ENCODE assay signal across 2 cellular contexts in the genomic region with DNA sequence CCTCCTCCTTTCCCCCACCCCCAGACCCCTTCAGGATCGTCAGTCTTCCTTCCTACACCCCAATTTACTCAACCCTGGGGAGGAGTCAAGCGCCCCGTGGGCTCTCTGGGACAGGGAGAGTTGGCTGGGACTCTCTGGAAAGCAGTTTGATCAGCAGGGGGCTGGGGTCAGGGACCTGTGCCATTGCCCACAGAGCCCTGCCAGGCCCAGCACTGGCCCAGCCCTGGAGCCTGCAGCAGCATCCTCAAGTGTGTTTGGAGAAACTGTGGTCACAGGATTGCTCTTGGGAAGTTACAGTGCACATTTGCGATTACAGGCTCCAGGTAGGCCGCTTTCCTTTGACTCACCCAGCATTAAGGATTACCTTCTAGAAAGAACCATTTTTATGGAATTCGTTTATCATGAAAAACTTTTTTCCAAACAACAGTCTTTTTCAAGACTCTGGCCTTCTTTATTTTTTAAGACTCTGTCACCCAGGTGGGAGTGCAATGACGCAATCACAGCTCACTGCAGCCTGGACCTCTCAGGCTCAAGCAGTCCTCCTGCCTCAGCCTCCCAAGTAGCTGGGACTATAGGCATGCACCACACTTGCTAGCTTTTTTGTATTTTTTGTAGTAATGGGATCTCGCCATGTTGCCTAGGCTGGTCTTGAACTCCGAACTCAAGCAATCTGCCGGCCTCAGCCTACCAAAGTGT.
TF ChIP-seq lines count a peak whose summit lies in the region.

No MANE protein-coding gene starts in this region.

TF ChIP-seq in Ishikawa, 13 proteins besides CTCF, POLR2A, EP300 and RAD21:
- TF ChIP-seq, protein P1, sequence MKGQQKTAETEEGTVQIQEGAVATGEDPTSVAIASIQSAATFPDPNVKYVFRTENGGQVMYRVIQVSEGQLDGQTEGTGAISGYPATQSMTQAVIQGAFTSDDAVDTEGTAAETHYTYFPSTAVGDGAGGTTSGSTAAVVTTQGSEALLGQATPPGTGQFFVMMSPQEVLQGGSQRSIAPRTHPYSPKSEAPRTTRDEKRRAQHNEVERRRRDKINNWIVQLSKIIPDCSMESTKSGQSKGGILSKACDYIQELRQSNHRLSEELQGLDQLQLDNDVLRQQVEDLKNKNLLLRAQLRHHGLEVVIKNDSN (IDR thresholded peaks at IDR 0.05), result no peak
- TF ChIP-seq CEBPB (IDR thresholded peaks at IDR 0.05), result peak; percentile 63

TF ChIP-seq in H1, 55 proteins besides CTCF, POLR2A, EP300 and RAD21:
- TF ChIP-seq EZH2 (IDR thresholded peaks at IDR 0.05; ENCODE audit: low read depth, low read length, severe bottlenecking), result no peak
- TF ChIP-seq EGR1 (IDR thresholded peaks at IDR 0.05; ENCODE audit: borderline replicate concordance, low read depth, low read length), result no peak
- TF ChIP-seq CEBPB (IDR thresholded peaks at IDR 0.05; ENCODE audit: low read depth, low read length), result peak; percentile 73
